In genomic region chr15:80984856-80985255, GRCh38 we compare ENCODE assay signal across 11 cellular contexts.
A peak's percentile ranks its signal among the peaks of the same experiment; 100 is the strongest.
DNase-seq lines count a peak whose midpoint lies in the region; ATAC-seq and TF ChIP-seq lines count a peak whose summit lies in the region.
"Had no signal": no experiment of that assay in that cellular context is flagged by ENCODE, and none has a peak within 500 bp of the region (broad histone marks: within the 10 kb centered on the region; RNA-seq: fewer than 3 reads in every experiment).

No MANE protein-coding gene starts in this region.

- no peaks in the 10 kb centered on the region for H3K9me3 ChIP-seq in HEK293 (ENCODE audit: control insufficient read depth, insufficient read depth, low read depth, low read length)

- DNase-seq in Ammon's horn (ENCODE audit: low spot score) = peak; percentile 57
- DNase-seq in UCSD-AML1 (lab: John Stamatoyannopoulos, UW; ENCODE audit: unreplicated experiment) = peak; percentile 31
- DNase-seq in islet precursor cell = peak; percentile 78
- DNase-seq in NCI-H748 (lab: John Stamatoyannopoulos, UW; ENCODE audit: unreplicated experiment) = no peak
- DNase-seq in NCI-H2196 treated with DMSO at 0.1 percent for 48 hours (lab: John Stamatoyannopoulos, UW; ENCODE audit: unreplicated experiment) = no peak
- DNase-seq: DMS 273 treated with DMSO at 0.1 percent for 48 hours; NCI-H187; stimulated activated CD4-positive, alpha-beta T cell treated with anti-CD3 and anti-CD28 coated beads, Interleukin-4, amount 100 ng/mL, for 4 hours had no signal

- no peak overlapping the region for H3K27ac ChIP-seq in HEK293 (ENCODE audit: extremely low read depth, low read depth, low read length)

- peaks cover 13% of the 10 kb centered on the region for H3K4me1 ChIP-seq in HEK293 (ENCODE audit: control insufficient read depth, insufficient read depth, low read length)

- no peak for ATAC-seq in GM21825 (IDR thresholded peaks at IDR 0.05; ENCODE audit: unreplicated experiment)
- ATAC-seq in HG02759 (IDR thresholded peaks at IDR 0.05; ENCODE audit: unreplicated experiment) = no peak

- POLR2A ChIA-PET in HEK293 (lab: Yijun Ruan, JAX) = no interaction called here

- H3K4me3 ChIP-seq in HEK293 (ENCODE audit: low read depth, low read length) = no peak overlapping the region

- no peak for TF ChIP-seq CTCF in HEK293 (tag by site-specific recombination; IDR thresholded peaks at IDR 0.05)

- CTCF ChIA-PET in HEK293 (lab: Yijun Ruan, JAX) = interaction anchor here (0.9 to 3.1 kb wide), 4 partner anchors 7 to 291 kb away, joined by 4 to 18 read pairs (median 10); no protein-coding TSS in a partner anchor

- peaks cover 8 to 10% of the 10 kb centered on the region in 2 experiments; a peak in 2 of 3 replicates for H3K36me3 ChIP-seq in HEK293 (ENCODE audit: control insufficient read depth in 2 of 2, insufficient read depth in 1 of 2, low read length in 2 of 2)

TF ChIP-seq in HEK293, 187 proteins besides CTCF, POLR2A, EP300 and RAD21:
- TF ChIP-seq YY1 (tag by site-specific recombination; IDR thresholded peaks at IDR 0.05) = no peak
- peak; percentile 79 for TF ChIP-seq ZNF600 (tag by site-specific recombination; IDR thresholded peaks at IDR 0.05)
- TF ChIP-seq ZBTB8A (tag by site-specific recombination; IDR thresholded peaks at IDR 0.05) = no peak
- TF ChIP-seq ZNF785 (tag by site-specific recombination; IDR thresholded peaks at IDR 0.05) = no peak
TF ChIP-seq in HEK293: peak in this region for 1.

Comparison
In these comparisons a context has a peak if more than half of its experiments do, and no peak if none do; other contexts are left out.
1. DNase-seq: peak in Ammon's horn (single experiment), UCSD-AML1 (single experiment) and islet precursor cell (single experiment); none in NCI-H748 (single experiment) and NCI-H2196 treated with DMSO at 0.1 percent for 48 hours (single experiment).